Comparison of ENCODE assay signal across 23 cellular contexts in genomic region chr13:33172911-33173310, GRCh38.
DNase-seq lines count a peak whose midpoint lies in the region; ATAC-seq and TF ChIP-seq lines count a peak whose summit lies in the region.
"Had no signal": no experiment of that assay in that cellular context is flagged by ENCODE, and none has a peak within 500 bp of the region (broad histone marks: within the 10 kb centered on the region; RNA-seq: fewer than 3 reads in every experiment).

No MANE protein-coding gene starts in this region.

- no peak for DNase-seq in left ventricle myocardium inferior
- DNase-seq in left cardiac atrium: no peak
- no peak for DNase-seq in brain microvascular endothelial cell
- no peak for DNase-seq in thyroid gland
- DNase-seq: ACHN; activated CD4-positive, alpha-beta T cell treated with anti-CD3 and anti-CD28 coated beads, Interleukin-2, amount 50 U/mL, for 1 hour; aorta; DND-41; heart right ventricle; left ventricle myocardium superior; NCI-H1105; NCI-H1930; NCI-H2227 treated with DMSO at 0.1 percent for 48 hours; nephron progenitor cell; small intestine; stimulated activated CD4-positive, alpha-beta T cell treated with anti-CD3 and anti-CD28 coated beads, Interleukin-1b, Interleukin-23, amount 100 ng/mL, for 48 hours had no signal

- H3K9me3 ChIP-seq in left ventricle myocardium inferior (replicated peaks) (no peaks in the 10 kb centered on the region), muscle layer of duodenum (ENCODE audit: control insufficient read depth in 1 of 2, low read length in 2 of 2) (no peaks in the 10 kb centered on the region), thyroid gland (no peaks in the 10 kb centered on the region)
- H3K9me3 ChIP-seq: heart right ventricle had no signal

- no peak for TF ChIP-seq CTCF in left ventricle myocardium inferior (IDR thresholded peaks at IDR 0.05; ENCODE audit: borderline replicate concordance)
- TF ChIP-seq CTCF in brain microvascular endothelial cell (IDR thresholded peaks at IDR 0.05; ENCODE audit: low read depth, low read length, missing control alignments): no peak
- TF ChIP-seq CTCF in thyroid gland (IDR thresholded peaks at IDR 0.05): no peak

- H3K4me3 ChIP-seq in left ventricle myocardium inferior (no peak overlapping the region), brain microvascular endothelial cell (ENCODE audit: low read depth, low read length) (no peak overlapping the region), muscle layer of duodenum (ENCODE audit: low read depth in 1 of 2, low read length in 2 of 2) (no peak overlapping the region), thyroid gland (replicated peaks in 1 of 3) (no peak overlapping the region)
- H3K4me3 ChIP-seq: BLaER1 treated with 17β-estradiol and CSF1 and Interleukin-3, amounts not matched to agents 10 nM and 100 nM; heart right ventricle had no signal

- ATAC-seq in left cardiac atrium: no peak
- ATAC-seq in HG03460 (IDR thresholded peaks at IDR 0.05; ENCODE audit: unreplicated experiment): no peak
- no peak for ATAC-seq in HG03439 (IDR thresholded peaks at IDR 0.05; ENCODE audit: unreplicated experiment)
- ATAC-seq in GM19328 (IDR thresholded peaks at IDR 0.05; ENCODE audit: unreplicated experiment): no peak
- ATAC-seq: WTC11 had no signal

- H3K27me3 ChIP-seq in left ventricle myocardium inferior (ENCODE audit: low read depth): no peaks in the 10 kb centered on the region
- no peaks in the 10 kb centered on the region for H3K27me3 ChIP-seq in brain microvascular endothelial cell (replicated peaks)
- H3K27me3 ChIP-seq in muscle layer of duodenum (ENCODE audit: low read depth, low read length): no peaks in the 10 kb centered on the region
- no peaks in the 10 kb centered on the region for H3K27me3 ChIP-seq in thyroid gland
- H3K27me3 ChIP-seq: BLaER1 treated with 17β-estradiol and CSF1 and Interleukin-3, amounts not matched to agents 10 nM and 100 nM; heart right ventricle had no signal

- H3K36me3 ChIP-seq in left ventricle myocardium inferior (peaks cover 5% of the 10 kb centered on the region), brain microvascular endothelial cell (replicated peaks) (peaks cover 21% of the 10 kb centered on the region), muscle layer of duodenum (ENCODE audit: control insufficient read depth in 1 of 2, insufficient read depth in 2 of 2, low read length in 2 of 2) (peaks cover 3 to 6% of the 10 kb centered on the region in 2 donors), thyroid gland (no peaks in the 10 kb centered on the region)
- H3K36me3 ChIP-seq: BLaER1 treated with 17β-estradiol and CSF1 and Interleukin-3, amounts not matched to agents 10 nM and 100 nM had no signal

- H3K27ac ChIP-seq in left ventricle myocardium inferior (replicated peaks): peak overlapping the region; percentile 47
- peak overlapping the region; percentile 96 for H3K27ac ChIP-seq in brain microvascular endothelial cell
- H3K27ac ChIP-seq in muscle layer of duodenum (ENCODE audit: low read length): peak overlapping the region; percentile 25
- H3K27ac ChIP-seq in thyroid gland: peak overlapping the region in 2 of 3 donors; percentile 36 to 49
- H3K27ac ChIP-seq: BLaER1 treated with 17β-estradiol and CSF1 and Interleukin-3, amounts not matched to agents 10 nM and 100 nM; RWPE1 had no signal

- no peak for TF ChIP-seq POLR2A in thyroid gland (IDR thresholded peaks at IDR 0.05)

- in situ Hi-C loops in brain microvascular endothelial cell (cut with HindIII; ENCODE audit: low pct_ligation_motif_present, low sequenced_read_pairs): no loop called here

- WGBS in thyroid gland, 2 donors: 91 to 96% methylated on average over 5 of the region's 5 CpGs

- intact Hi-C loops in left ventricle myocardium inferior (cut with micrococcal nuclease) (no loop called here), left cardiac atrium (cut with DNase I) (loop anchor here in 1 of 2 donors (10.0 kb wide), 1 partner anchor 48 kb away; no protein-coding TSS in a partner anchor), thyroid gland (cut with DNase I) (no loop called here)

- H3K4me1 ChIP-seq in left ventricle myocardium inferior (peaks cover 75% of the 10 kb centered on the region), muscle layer of duodenum (ENCODE audit: control insufficient read depth in 1 of 2, insufficient read depth in 2 of 2, low read length in 2 of 2) (peaks cover 0 to 43% of the 10 kb centered on the region in 2 donors), thyroid gland (peaks cover 11 to 30% of the 10 kb centered on the region in 2 donors)

Comparison
In these comparisons a context has a peak if more than half of its experiments do, and no peak if none do; other contexts are left out.
1. H3K27ac ChIP-seq: peak in every context shown above with its lines; median percentile 96 in brain microvascular endothelial cell; 47 in left ventricle myocardium inferior; 42 in thyroid gland; 25 in muscle layer of duodenum.